Comparison of ENCODE assay signal across 18 cellular contexts in genomic region chr12:128079-128478, GRCh38.
DNase-seq lines count a peak whose midpoint lies in the region; ATAC-seq, FAIRE-seq and TF ChIP-seq lines count a peak whose summit lies in the region.
"Had no signal": no experiment of that assay in that cellular context is flagged by ENCODE, and none has a peak within 500 bp of the region (broad histone marks: within the 10 kb centered on the region; RNA-seq: fewer than 3 reads in every experiment).

No MANE protein-coding gene starts in this region.

- no peak overlapping the region for H3K9ac ChIP-seq in astrocyte (ENCODE audit: low read length)
- H3K9ac ChIP-seq: KMS-11, SK-N-SH had no signal

- peaks cover 3% of the 10 kb centered on the region for H3K9me3 Mint-ChIP-seq in astrocyte (ENCODE audit: unreplicated experiment)
- H3K9me3 Mint-ChIP-seq in progenitor cell of endocrine pancreas (ENCODE audit: low read depth), result no peaks in the 10 kb centered on the region
- H3K9me3 Mint-ChIP-seq: CD4-positive, alpha-beta memory T cell had no signal

- FAIRE-seq in astrocyte (lab: Jason Lieb, UNC), result no peak
- FAIRE-seq: D721Med, H54 had no signal

- H3K27me3 Mint-ChIP-seq in astrocyte (ENCODE audit: low read depth, unreplicated experiment) (peaks cover 68% of the 10 kb centered on the region), progenitor cell of endocrine pancreas (peaks cover 43% of the 10 kb centered on the region)

- H3K4me1 ChIP-seq in astrocyte (ENCODE audit: insufficient read depth, low read length), result no peaks in the 10 kb centered on the region

- no peaks in the 10 kb centered on the region for H4K20me1 ChIP-seq in astrocyte (ENCODE audit: insufficient read depth, low read length)

- H2AFZ ChIP-seq in astrocyte (ENCODE audit: low read depth, low read length), result no peak overlapping the region

- peaks cover 3% of the 10 kb centered on the region for H3K9me3 ChIP-seq in astrocyte (ENCODE audit: insufficient read depth, low read depth, low read length)
- H3K9me3 ChIP-seq: SK-N-SH had no signal

- DNase-seq in SIG-M5 treated with dmso at 0.1 percent for 504 hours (lab: John Stamatoyannopoulos, UW; ENCODE audit: unreplicated experiment) (peak; percentile 13), SIG-M5 (lab: John Stamatoyannopoulos, UW) (no peak), MV-4-11 (lab: John Stamatoyannopoulos, UW) (peak; percentile 89), astrocyte (ENCODE audit: low read depth) (no peak), progenitor cell of endocrine pancreas (ENCODE audit: low spot score, unreplicated experiment) (no peak), NCI-H1105 (lab: John Stamatoyannopoulos, UW) (no peak)
- DNase-seq: CD4-positive, alpha-beta memory T cell; NCI-H1436 treated with DMSO at 0.1 percent for 48 hours; NCI-H446; NCI-H82; SK-N-SH; T-helper 1 cell had no signal

- ATAC-seq in HG03432 (IDR thresholded peaks at IDR 0.05; ENCODE audit: unreplicated experiment), result no peak
- no peak for ATAC-seq in GM18907 (IDR thresholded peaks at IDR 0.05; ENCODE audit: unreplicated experiment)

- no peak overlapping the region for H3K4me3 Mint-ChIP-seq in astrocyte (ENCODE audit: unreplicated experiment)
- no peak overlapping the region for H3K4me3 Mint-ChIP-seq in progenitor cell of endocrine pancreas (ENCODE audit: low read depth)
- H3K4me3 Mint-ChIP-seq: CD4-positive, alpha-beta memory T cell had no signal

- no peak overlapping the region for H3K27ac ChIP-seq in astrocyte (ENCODE audit: low read depth, low read length)
- H3K27ac ChIP-seq: HL-60, KMS-11 had no signal

- TF ChIP-seq CTCF in astrocyte (IDR thresholded peaks at IDR 0.05; ENCODE audit: insufficient read depth, low read depth, low read length) (no peak), progenitor cell of endocrine pancreas (IDR thresholded peaks at IDR 0.05; ENCODE audit: unreplicated experiment) (no peak)

- H3K27ac Mint-ChIP-seq in astrocyte (ENCODE audit: unreplicated experiment), result peak overlapping the region; percentile 27
- peak overlapping the region; percentile 12 for H3K27ac Mint-ChIP-seq in progenitor cell of endocrine pancreas

- no peaks in the 10 kb centered on the region for H3K36me3 ChIP-seq in astrocyte (ENCODE audit: insufficient read depth, low read length)

- peaks cover 5% of the 10 kb centered on the region for H3K27me3 ChIP-seq in astrocyte (ENCODE audit: insufficient read depth, low read length)

- peaks cover 11% of the 10 kb centered on the region for H3K4me1 Mint-ChIP-seq in astrocyte (ENCODE audit: low read depth, unreplicated experiment)
- no peaks in the 10 kb centered on the region for H3K4me1 Mint-ChIP-seq in progenitor cell of endocrine pancreas (ENCODE audit: low read depth)
- H3K4me1 Mint-ChIP-seq: CD4-positive, alpha-beta memory T cell had no signal

- H3K36me3 Mint-ChIP-seq in astrocyte (ENCODE audit: low read depth, unreplicated experiment), result no peaks in the 10 kb centered on the region
- H3K36me3 Mint-ChIP-seq in progenitor cell of endocrine pancreas (ENCODE audit: insufficient read depth), result no peaks in the 10 kb centered on the region
- H3K36me3 Mint-ChIP-seq: CD4-positive, alpha-beta memory T cell had no signal

- H3K79me2 ChIP-seq in astrocyte (ENCODE audit: insufficient read depth, low read length), result no peaks in the 10 kb centered on the region

- H3K4me3 ChIP-seq in astrocyte (ENCODE audit: insufficient read depth, low read depth, low read length), result no peak overlapping the region

- H3K4me2 ChIP-seq in astrocyte (ENCODE audit: low read length), result no peak overlapping the region
- H3K4me2 ChIP-seq: KMS-11, SK-N-SH had no signal

Comparison
In these comparisons a context has a peak if more than half of its experiments do, and no peak if none do; other contexts are left out.
1. DNase-seq: peak in SIG-M5 treated with dmso at 0.1 percent for 504 hours (single experiment) and MV-4-11 (single experiment); none in SIG-M5 (single experiment), astrocyte (single experiment), progenitor cell of endocrine pancreas (single experiment) and NCI-H1105 (single experiment).